In genomic region chr15:58313304-58313703, GRCh38 we compare ENCODE assay signal across 26 cellular contexts.
DNase-seq lines count a peak whose midpoint lies in the region; ATAC-seq, FAIRE-seq and TF ChIP-seq lines count a peak whose summit lies in the region.
"Had no signal": no experiment of that assay in that cellular context is flagged by ENCODE, and none has a peak within 500 bp of the region (broad histone marks: within the 10 kb centered on the region; RNA-seq: fewer than 3 reads in every experiment).

No MANE protein-coding gene starts in this region.

- DNase-seq in stimulated activated naive CD8-positive, alpha-beta T cell treated with anti-CD3 and anti-CD28 coated beads, Interleukin-15, amount 100 ng/mL, for 72 hours = no peak
- DNase-seq in T-cell = no peak
- DNase-seq in immature natural killer cell = peak; percentile 25 to 60 (median 29)
- no peak for DNase-seq in GM19239 (ENCODE audit: insufficient read length, low spot score)
- DNase-seq in epidermal melanocyte (ENCODE audit: insufficient read length, low spot score) = no peak
- DNase-seq: activated CD4-positive, alpha-beta memory T cell treated with anti-CD3 and anti-CD28 coated beads, Interleukin-2, amount 10 ng/mL, durations not matched to agents 7 days and 5 days; activated gamma-delta T cell treated with Interleukin-2 at 50 U/mL for 16 hours; colonic mucosa; effector CD8-positive, alpha-beta T cell; head of caudate nucleus; kidney; NCI-H146; NCI-H2107; NCI-H446; PC-9; SHP77; stimulated activated CD4-positive, alpha-beta T cell treated with anti-CD3 and anti-CD28 coated beads, Interleukin-12 subunit alpha, Interleukin-12 subunit beta, amount 100 ng/mL, for 4 hours; stimulated activated CD4-positive, alpha-beta T cell treated with anti-CD3 and anti-CD28 coated beads, Interleukin-4, amount 100 ng/mL, for 1 hour had no signal

- H3K4me1 Mint-ChIP-seq in stimulated activated naive CD8-positive, alpha-beta T cell treated with anti-CD3 and anti-CD28 coated beads, Interleukin-15, Interleukin-2, amounts not matched to agents 100 ng/mL and 50 ng/mL, for 24 hours (ENCODE audit: low read depth) = peaks cover 40% of the 10 kb centered on the region
- H3K4me1 Mint-ChIP-seq in stimulated activated naive CD8-positive, alpha-beta T cell treated with anti-CD3 and anti-CD28 coated beads, Interleukin-15, amount 100 ng/mL, for 72 hours = peaks cover 23% of the 10 kb centered on the region
- H3K4me1 Mint-ChIP-seq in T-cell = peaks cover 34 to 44% (median 37%) of the 10 kb centered on the region in 3 donors
- H3K4me1 Mint-ChIP-seq in immature natural killer cell = peaks cover 49 to 50% of the 10 kb centered on the region in 2 donors
- H3K4me1 Mint-ChIP-seq: WTC11 had no signal

- no peak for ATAC-seq in stimulated activated naive CD8-positive, alpha-beta T cell treated with anti-CD3 and anti-CD28 coated beads, Interleukin-15, amount 100 ng/mL, for 72 hours
- ATAC-seq in T-cell (replicated peaks in 1 of 4) (peak in 1 of 4 experiments; percentile 18), SK-N-SH treated with all-trans-retinoic acid at 6 μM for 48 hours (no peak)
- ATAC-seq: sciatic nerve; stimulated activated memory B cell treated with anti-CD40 and anti-IgM and Interleukin-4, amounts not matched to agents 10 μg/mL and 1 μg/mL and 100 μg/mL, for 72 hours; WTC11 had no signal

- peak overlapping the region; percentile 6 for H3K27ac Mint-ChIP-seq in stimulated activated naive CD8-positive, alpha-beta T cell treated with anti-CD3 and anti-CD28 coated beads, Interleukin-15, Interleukin-2, amounts not matched to agents 100 ng/mL and 50 ng/mL, for 24 hours
- peak overlapping the region in 1 of 2 donors; percentile 65 for H3K27ac Mint-ChIP-seq in stimulated activated naive CD8-positive, alpha-beta T cell treated with anti-CD3 and anti-CD28 coated beads, Interleukin-15, amount 100 ng/mL, for 72 hours
- H3K27ac Mint-ChIP-seq in T-cell (peak overlapping the region; percentile 70 to 77), immature natural killer cell (peak overlapping the region; percentile 78 to 97 (median 94))
- H3K27ac Mint-ChIP-seq: activated CD4-positive, alpha-beta memory T cell treated with anti-CD3 and anti-CD28 coated beads, Interleukin-2, amount 10 ng/mL, durations not matched to agents 7 days and 5 days; progenitor cell of endocrine pancreas; stimulated activated memory B cell treated with anti-CD40 and anti-IgM and Interleukin-4, amounts not matched to agents 10 μg/mL and 1 μg/mL and 100 μg/mL, for 72 hours had no signal

- no peak overlapping the region for H3K4me3 Mint-ChIP-seq in stimulated activated naive CD8-positive, alpha-beta T cell treated with anti-CD3 and anti-CD28 coated beads, Interleukin-15, Interleukin-2, amounts not matched to agents 100 ng/mL and 50 ng/mL, for 24 hours
- no peak overlapping the region for H3K4me3 Mint-ChIP-seq in stimulated activated naive CD8-positive, alpha-beta T cell treated with anti-CD3 and anti-CD28 coated beads, Interleukin-15, amount 100 ng/mL, for 72 hours
- H3K4me3 Mint-ChIP-seq in T-cell = peak overlapping the region in 1 of 3 donors; percentile 30
- H3K4me3 Mint-ChIP-seq in immature natural killer cell = peak overlapping the region; percentile 60 to 82 (median 69)
- H3K4me3 Mint-ChIP-seq: activated CD4-positive, alpha-beta memory T cell treated with anti-CD3 and anti-CD28 coated beads, Interleukin-2, amount 10 ng/mL, durations not matched to agents 7 days and 5 days; CD14-positive monocyte; neural crest cell; stimulated activated memory B cell treated with anti-CD40 and anti-IgM and Interleukin-4, amounts not matched to agents 10 μg/mL and 1 μg/mL and 100 μg/mL, for 72 hours; WTC11 had no signal

- no peak for FAIRE-seq in GM19239 (lab: Jason Lieb, UNC)
- FAIRE-seq: kidney had no signal

- peaks cover 4% of the 10 kb centered on the region for H3K9me3 Mint-ChIP-seq in stimulated activated naive CD8-positive, alpha-beta T cell treated with anti-CD3 and anti-CD28 coated beads, Interleukin-15, Interleukin-2, amounts not matched to agents 100 ng/mL and 50 ng/mL, for 24 hours
- H3K9me3 Mint-ChIP-seq in stimulated activated naive CD8-positive, alpha-beta T cell treated with anti-CD3 and anti-CD28 coated beads, Interleukin-15, amount 100 ng/mL, for 72 hours = peaks cover 0 to 4% of the 10 kb centered on the region in 2 donors
- H3K9me3 Mint-ChIP-seq in T-cell (no peaks in the 10 kb centered on the region), immature natural killer cell (no peaks in the 10 kb centered on the region)
- H3K9me3 Mint-ChIP-seq: CD14-positive monocyte; stimulated activated memory B cell treated with anti-CD40 and anti-IgM and Interleukin-4, amounts not matched to agents 10 μg/mL and 1 μg/mL and 100 μg/mL, for 72 hours; WTC11 had no signal

- POLR2A ChIA-PET in T-cell (lab: Charles Lee) = no interaction called here

- CTCF ChIA-PET in T-cell (lab: Charles Lee) = no interaction called here

- H3K27me3 Mint-ChIP-seq in stimulated activated naive CD8-positive, alpha-beta T cell treated with anti-CD3 and anti-CD28 coated beads, Interleukin-15, Interleukin-2, amounts not matched to agents 100 ng/mL and 50 ng/mL, for 24 hours = no peaks in the 10 kb centered on the region
- H3K27me3 Mint-ChIP-seq in stimulated activated naive CD8-positive, alpha-beta T cell treated with anti-CD3 and anti-CD28 coated beads, Interleukin-15, amount 100 ng/mL, for 72 hours = no peaks in the 10 kb centered on the region
- H3K27me3 Mint-ChIP-seq in T-cell (no peaks in the 10 kb centered on the region), immature natural killer cell (ENCODE audit: low read depth in 3 of 3) (peaks cover 0 to 5% (median 3%) of the 10 kb centered on the region in 3 donors)
- H3K27me3 Mint-ChIP-seq: activated CD4-positive, alpha-beta memory T cell treated with anti-CD3 and anti-CD28 coated beads, Interleukin-2, amount 10 ng/mL, durations not matched to agents 7 days and 5 days; progenitor cell of endocrine pancreas; stimulated activated memory B cell treated with anti-CD40 and anti-IgM and Interleukin-4, amounts not matched to agents 10 μg/mL and 1 μg/mL and 100 μg/mL, for 72 hours had no signal

- H3K36me3 Mint-ChIP-seq in stimulated activated naive CD8-positive, alpha-beta T cell treated with anti-CD3 and anti-CD28 coated beads, Interleukin-15, Interleukin-2, amounts not matched to agents 100 ng/mL and 50 ng/mL, for 24 hours (ENCODE audit: low read depth) = no peaks in the 10 kb centered on the region
- H3K36me3 Mint-ChIP-seq in T-cell = no peaks in the 10 kb centered on the region
- no peaks in the 10 kb centered on the region for H3K36me3 Mint-ChIP-seq in immature natural killer cell
- H3K36me3 Mint-ChIP-seq: CD14-positive monocyte; stimulated activated memory B cell treated with anti-CD40 and anti-IgM and Interleukin-4, amounts not matched to agents 10 μg/mL and 1 μg/mL and 100 μg/mL, for 72 hours; WTC11 had no signal

TF ChIP-seq in SK-N-SH treated with all-trans-retinoic acid at 6 μM for 48 hours, 23 proteins besides CTCF, POLR2A, EP300 and RAD21:
- TF ChIP-seq TSHZ2 (CRISPR knock-in tag; IDR thresholded peaks at IDR 0.05) (no peak), ARNTL (CRISPR knock-in tag; IDR thresholded peaks at IDR 0.05; ENCODE audit: borderline replicate concordance, low read depth) (no peak), ZFP30 (CRISPR knock-in tag; IDR thresholded peaks at IDR 0.05) (no peak), ISL1 (CRISPR knock-in tag; IDR thresholded peaks at IDR 0.05) (no peak), RARB (CRISPR knock-in tag; IDR thresholded peaks at IDR 0.05) (no peak), BACH2 (CRISPR knock-in tag; IDR thresholded peaks at IDR 0.05; ENCODE audit: borderline replicate concordance) (no peak), GLIS3 (CRISPR knock-in tag; IDR thresholded peaks at IDR 0.05) (no peak)

Comparison
In these comparisons a context has a peak if more than half of its experiments do, and no peak if none do; other contexts are left out.
1. H3K4me3 Mint-ChIP-seq: peak in immature natural killer cell (5 of 5); none in stimulated activated naive CD8-positive, alpha-beta T cell treated with anti-CD3 and anti-CD28 coated beads, Interleukin-15, Interleukin-2, amounts not matched to agents 100 ng/mL and 50 ng/mL, for 24 hours (single experiment) and stimulated activated naive CD8-positive, alpha-beta T cell treated with anti-CD3 and anti-CD28 coated beads, Interleukin-15, amount 100 ng/mL, for 72 hours (0 of 2).
2. DNase-seq: peak in immature natural killer cell (3 of 3); none in stimulated activated naive CD8-positive, alpha-beta T cell treated with anti-CD3 and anti-CD28 coated beads, Interleukin-15, amount 100 ng/mL, for 72 hours (0 of 2), T-cell (0 of 34), GM19239 (single experiment) and epidermal melanocyte (single experiment).